9 cellular contexts compared by ENCODE assay signal in the genomic region with DNA sequence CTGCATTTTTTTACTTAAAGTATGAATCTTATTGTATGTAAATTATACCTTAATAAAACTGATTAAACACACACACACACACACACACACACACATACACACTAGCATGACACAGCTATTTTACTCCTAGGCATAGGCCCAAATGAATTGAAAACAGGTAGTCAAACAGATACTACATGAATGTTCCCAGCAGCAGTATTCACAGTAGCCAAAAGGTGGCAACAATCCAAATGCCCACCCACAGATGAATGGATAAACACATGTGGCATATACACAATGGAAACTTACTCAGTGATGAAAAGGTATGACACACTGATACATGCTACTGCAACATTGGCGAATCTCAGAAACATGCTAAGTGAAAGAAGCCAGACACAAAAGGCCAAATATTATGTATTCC.
DNase-seq lines count a peak whose midpoint lies in the region; ATAC-seq and TF ChIP-seq lines count a peak whose summit lies in the region.
"Had no signal": no experiment of that assay in that cellular context is flagged by ENCODE, and none has a peak within 500 bp of the region (broad histone marks: within the 10 kb centered on the region; RNA-seq: fewer than 3 reads in every experiment).

No MANE protein-coding gene starts in this region.

- no peaks in the 10 kb centered on the region for H3F3A ChIP-seq in GM23338 (replicated peaks; ENCODE audit: low read depth)

- in situ Hi-C loops in Caki2 (cut with HindIII; ENCODE audit: low pct_unique_long_range_greater_than_20kb, low sequenced_read_pairs): no loop called here

- ATAC-seq in GM23338: no peak
- ATAC-seq in HG03097 (IDR thresholded peaks at IDR 0.05; ENCODE audit: low FRiP score, unreplicated experiment): no peak

- no peak overlapping the region for H3K4me3 Mint-ChIP-seq in GM23338

- H3K27me3 Mint-ChIP-seq in GM23338 (ENCODE audit: insufficient read depth, low read depth, poor library complexity): no peaks in the 10 kb centered on the region

- H3K27ac Mint-ChIP-seq in GM23338: no peak overlapping the region

- no peaks in the 10 kb centered on the region for H4K20me1 ChIP-seq in GM23338 (replicated peaks; ENCODE audit: insufficient read depth)

- H3K36me3 Mint-ChIP-seq in GM23338 (ENCODE audit: low read depth): no peaks in the 10 kb centered on the region

- H3K9me2 ChIP-seq in GM23338 (ENCODE audit: insufficient read depth): peaks cover 4% of the 10 kb centered on the region; the same call in 1 of the 2 replicates

- H3K4me1 Mint-ChIP-seq in GM23338: no peaks in the 10 kb centered on the region

- no peaks in the 10 kb centered on the region for H3K79me2 ChIP-seq in GM23338 (replicated peaks; ENCODE audit: insufficient read depth)

- no peaks in the 10 kb centered on the region; the same call in 1 of the 2 replicates for H3K36me3 ChIP-seq in GM23338 (ENCODE audit: insufficient read depth)

- no peaks in the 10 kb centered on the region for H3K4me1 ChIP-seq in GM23338 (ENCODE audit: insufficient read depth)

- TF ChIP-seq CTCF in GM23338 (conservative IDR thresholded peaks at IDR 0.05; ENCODE audit: low read depth in 2 of 2): peak in 1 of 2 experiments; percentile 29; a peak in 3 of 4 replicates
- no peak for TF ChIP-seq CTCF in RWPE1 (conservative IDR thresholded peaks at IDR 0.05; ENCODE audit: low read depth)

- no peaks in the 10 kb centered on the region for H3K9me3 Mint-ChIP-seq in GM23338

- peak; percentile 5 for DNase-seq in Caki2 (ENCODE audit: low read depth)
- peak; percentile 6 for DNase-seq in GM23338 (ENCODE audit: low spot score)
- DNase-seq in amniotic epithelial cell (ENCODE audit: low read depth): peak; percentile 9
- peak; percentile 6 for DNase-seq in kidney tubule cell (ENCODE audit: low spot score)
- no peak for DNase-seq in RWPE1 (ENCODE audit: low spot score)
- DNase-seq in SIG-M5 treated with dmso at 0.1 percent for 504 hours (lab: John Stamatoyannopoulos, UW; ENCODE audit: unreplicated experiment): no peak
- DNase-seq: NCI-H1048, Right ventricle myocardium superior had no signal

- H3K27ac ChIP-seq in GM23338 (ENCODE audit: low read depth) (no peak overlapping the region), RWPE1 (no peak overlapping the region)

- POLR2A ChIA-PET in RWPE1 (lab: Yijun Ruan, JAX; ENCODE audit: low non-redundant PET): no interaction called here

- no peaks in the 10 kb centered on the region for H3K27me3 ChIP-seq in GM23338 (ENCODE audit: insufficient read depth)

- CTCF ChIA-PET in RWPE1 (lab: Yijun Ruan, JAX): interaction anchor here (0.6 kb wide), 1 partner anchor 457 kb away, joined by 7 read pairs; no protein-coding TSS in a partner anchor

- H3K4me3 ChIP-seq in GM23338: no peak overlapping the region

- H2AFZ ChIP-seq in GM23338: no peak overlapping the region

- H3K4me2 ChIP-seq in GM23338: no peak overlapping the region

TF ChIP-seq in GM23338, 12 proteins besides CTCF, POLR2A, EP300 and RAD21:
- TF ChIP-seq STAT1 (IDR thresholded peaks at IDR 0.05; ENCODE audit: unreplicated experiment): no peak
- TF ChIP-seq EZH2phosphoT487 (IDR thresholded peaks at IDR 0.05; ENCODE audit: unreplicated experiment): no peak
- no peak for TF ChIP-seq CREB1 (CRISPR knock-in tag; IDR thresholded peaks at IDR 0.05; ENCODE audit: low read depth)
- no peak for TF ChIP-seq EZH2 (IDR thresholded peaks at IDR 0.05; ENCODE audit: low read depth, unreplicated experiment)
- no peak for TF ChIP-seq ZNF114 (CRISPR knock-in tag; IDR thresholded peaks at IDR 0.05)
- TF ChIP-seq, protein P1, sequence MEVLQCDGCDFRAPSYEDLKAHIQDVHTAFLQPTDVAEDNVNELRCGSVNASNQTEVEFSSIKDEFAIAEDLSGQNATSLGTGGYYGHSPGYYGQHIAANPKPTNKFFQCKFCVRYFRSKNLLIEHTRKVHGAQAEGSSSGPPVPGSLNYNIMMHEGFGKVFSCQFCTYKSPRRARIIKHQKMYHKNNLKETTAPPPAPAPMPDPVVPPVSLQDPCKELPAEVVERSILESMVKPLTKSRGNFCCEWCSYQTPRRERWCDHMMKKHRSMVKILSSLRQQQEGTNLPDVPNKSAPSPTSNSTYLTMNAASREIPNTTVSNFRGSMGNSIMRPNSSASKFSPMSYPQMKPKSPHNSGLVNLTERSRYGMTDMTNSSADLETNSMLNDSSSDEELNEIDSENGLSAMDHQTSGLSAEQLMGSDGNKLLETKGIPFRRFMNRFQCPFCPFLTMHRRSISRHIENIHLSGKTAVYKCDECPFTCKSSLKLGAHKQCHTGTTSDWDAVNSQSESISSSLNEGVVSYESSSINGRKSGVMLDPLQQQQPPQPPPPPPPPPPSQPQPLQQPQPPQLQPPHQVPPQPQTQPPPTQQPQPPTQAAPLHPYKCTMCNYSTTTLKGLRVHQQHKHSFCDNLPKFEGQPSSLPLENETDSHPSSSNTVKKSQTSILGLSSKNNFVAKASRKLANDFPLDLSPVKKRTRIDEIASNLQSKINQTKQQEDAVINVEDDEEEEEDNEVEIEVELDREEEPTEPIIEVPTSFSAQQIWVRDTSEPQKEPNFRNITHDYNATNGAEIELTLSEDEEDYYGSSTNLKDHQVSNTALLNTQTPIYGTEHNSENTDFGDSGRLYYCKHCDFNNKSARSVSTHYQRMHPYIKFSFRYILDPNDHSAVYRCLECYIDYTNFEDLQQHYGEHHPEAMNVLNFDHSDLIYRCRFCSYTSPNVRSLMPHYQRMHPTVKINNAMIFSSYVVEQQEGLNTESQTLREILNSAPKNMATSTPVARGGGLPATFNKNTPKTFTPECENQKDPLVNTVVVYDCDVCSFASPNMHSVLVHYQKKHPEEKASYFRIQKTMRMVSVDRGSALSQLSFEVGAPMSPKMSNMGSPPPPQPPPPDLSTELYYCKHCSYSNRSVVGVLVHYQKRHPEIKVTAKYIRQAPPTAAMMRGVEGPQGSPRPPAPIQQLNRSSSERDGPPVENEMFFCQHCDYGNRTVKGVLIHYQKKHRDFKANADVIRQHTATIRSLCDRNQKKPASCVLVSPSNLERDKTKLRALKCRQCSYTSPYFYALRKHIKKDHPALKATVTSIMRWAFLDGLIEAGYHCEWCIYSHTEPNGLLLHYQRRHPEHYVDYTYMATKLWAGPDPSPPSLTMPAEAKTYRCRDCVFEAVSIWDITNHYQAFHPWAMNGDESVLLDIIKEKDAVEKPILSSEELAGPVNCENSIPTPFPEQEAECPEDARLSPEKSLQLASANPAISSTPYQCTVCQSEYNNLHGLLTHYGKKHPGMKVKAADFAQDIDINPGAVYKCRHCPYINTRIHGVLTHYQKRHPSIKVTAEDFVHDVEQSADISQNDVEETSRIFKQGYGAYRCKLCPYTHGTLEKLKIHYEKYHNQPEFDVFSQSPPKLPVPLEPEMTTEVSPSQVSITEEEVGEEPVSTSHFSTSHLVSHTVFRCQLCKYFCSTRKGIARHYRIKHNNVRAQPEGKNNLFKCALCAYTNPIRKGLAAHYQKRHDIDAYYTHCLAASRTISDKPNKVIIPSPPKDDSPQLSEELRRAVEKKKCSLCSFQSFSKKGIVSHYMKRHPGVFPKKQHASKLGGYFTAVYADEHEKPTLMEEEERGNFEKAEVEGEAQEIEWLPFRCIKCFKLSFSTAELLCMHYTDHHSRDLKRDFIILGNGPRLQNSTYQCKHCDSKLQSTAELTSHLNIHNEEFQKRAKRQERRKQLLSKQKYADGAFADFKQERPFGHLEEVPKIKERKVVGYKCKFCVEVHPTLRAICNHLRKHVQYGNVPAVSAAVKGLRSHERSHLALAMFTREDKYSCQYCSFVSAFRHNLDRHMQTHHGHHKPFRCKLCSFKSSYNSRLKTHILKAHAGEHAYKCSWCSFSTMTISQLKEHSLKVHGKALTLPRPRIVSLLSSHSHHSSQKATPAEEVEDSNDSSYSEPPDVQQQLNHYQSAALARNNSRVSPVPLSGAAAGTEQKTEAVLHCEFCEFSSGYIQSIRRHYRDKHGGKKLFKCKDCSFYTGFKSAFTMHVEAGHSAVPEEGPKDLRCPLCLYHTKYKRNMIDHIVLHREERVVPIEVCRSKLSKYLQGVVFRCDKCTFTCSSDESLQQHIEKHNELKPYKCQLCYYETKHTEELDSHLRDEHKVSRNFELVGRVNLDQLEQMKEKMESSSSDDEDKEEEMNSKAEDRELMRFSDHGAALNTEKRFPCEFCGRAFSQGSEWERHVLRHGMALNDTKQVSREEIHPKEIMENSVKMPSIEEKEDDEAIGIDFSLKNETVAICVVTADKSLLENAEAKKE (CRISPR knock-in tag; IDR thresholded peaks at IDR 0.05): no peak

Comparison
In these comparisons a context has a peak if more than half of its experiments do, and no peak if none do; other contexts are left out.
1. DNase-seq: peak in Caki2 (single experiment), GM23338 (single experiment), amniotic epithelial cell (single experiment) and kidney tubule cell (single experiment); none in RWPE1 (single experiment) and SIG-M5 treated with dmso at 0.1 percent for 504 hours (single experiment).